ENCODE assay signal across 7 cellular contexts in the genomic region with DNA sequence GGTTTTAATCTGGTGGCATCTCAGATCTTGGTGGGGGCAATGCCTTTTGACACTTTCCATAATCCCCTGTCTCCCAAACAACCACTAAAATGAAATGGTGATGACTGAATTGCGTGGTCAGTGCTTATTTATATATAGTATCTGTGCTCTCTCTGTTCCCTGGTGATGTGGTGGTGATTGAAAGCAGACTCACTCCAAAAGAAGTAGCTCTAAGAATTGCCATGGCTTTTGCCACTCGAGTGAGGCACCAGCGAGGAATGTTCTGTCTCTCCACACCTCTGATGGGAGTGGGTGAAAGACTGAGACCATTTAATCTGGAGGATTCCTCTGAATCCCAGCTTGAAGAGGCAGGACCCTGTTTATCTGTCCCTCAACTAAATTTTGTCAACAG. TPM values are rescaled to one million over a fixed set of nuclear protein-coding genes. Genes with fewer than 3 reads are reported as not detected.
A peak's percentile ranks its signal among the peaks of the same experiment; 100 is the strongest.
DNase-seq lines count a peak whose midpoint lies in the region; ATAC-seq, FAIRE-seq and TF ChIP-seq lines count a peak whose summit lies in the region.

No MANE protein-coding gene starts in this region.

- peaks cover 41% of the 10 kb centered on the region for H3K4me1 ChIP-seq in cardiac muscle cell (ENCODE audit: low read depth)
- H3K4me1 ChIP-seq in stomach smooth muscle (ENCODE audit: control insufficient read depth, insufficient read depth, low read length), result peaks cover 81% of the 10 kb centered on the region

- H3K4me3 Mint-ChIP-seq in activated T-helper 17 cell treated with anti-CD3 and anti-CD28 coated beads, Interleukin-2, amount 50 U/mL, for 72 hours, result peak overlapping the region; percentile 97

- no peaks in the 10 kb centered on the region for H3K27me3 Mint-ChIP-seq in activated T-helper 17 cell treated with anti-CD3 and anti-CD28 coated beads, Interleukin-2, amount 50 U/mL, for 72 hours

- H3K9ac ChIP-seq in stomach smooth muscle (ENCODE audit: low read length in 2 of 2), result peak overlapping the region in 1 of 2 donors; percentile 24

- FAIRE-seq in GM12892 (lab: Jason Lieb, UNC), result no peak

- H3K9me3 ChIP-seq in cardiac muscle cell (ENCODE audit: low read depth), result no peaks in the 10 kb centered on the region
- H3K9me3 ChIP-seq in stomach smooth muscle (ENCODE audit: control insufficient read depth in 2 of 2, low read length in 2 of 2), result no peaks in the 10 kb centered on the region

- peak overlapping the region; percentile 96 for H3K27ac Mint-ChIP-seq in activated T-helper 17 cell treated with anti-CD3 and anti-CD28 coated beads, Interleukin-2, amount 50 U/mL, for 72 hours

- no peak for DNase-seq in HFF-Myc (ENCODE audit: extremely low read depth, low read depth)
- DNase-seq in cardiac muscle cell (ENCODE audit: low read depth in 1 of 2, low spot score in 1 of 2), result peak; percentile 69 to 86
- DNase-seq in GM12892 (ENCODE audit: insufficient read length), result no peak
- no peak for DNase-seq in LoVo (ENCODE audit: low spot score)
- DNase-seq in medulla oblongata (ENCODE audit: extremely low spot score), result no peak

- no peak for ATAC-seq in activated T-helper 17 cell treated with anti-CD3 and anti-CD28 coated beads, Interleukin-2, amount 50 U/mL, for 72 hours (replicated peaks)

- no peaks in the 10 kb centered on the region for H3K9me3 Mint-ChIP-seq in activated T-helper 17 cell treated with anti-CD3 and anti-CD28 coated beads, Interleukin-2, amount 50 U/mL, for 72 hours

- peaks cover 27% of the 10 kb centered on the region for H3K36me3 ChIP-seq in cardiac muscle cell
- no peaks in the 10 kb centered on the region for H3K36me3 ChIP-seq in stomach smooth muscle (ENCODE audit: control insufficient read depth in 2 of 2, insufficient read depth in 2 of 2, low read length in 2 of 2)

- H3K4me1 Mint-ChIP-seq in activated T-helper 17 cell treated with anti-CD3 and anti-CD28 coated beads, Interleukin-2, amount 50 U/mL, for 72 hours, result peaks cover 55% of the 10 kb centered on the region

- H3K27me3 ChIP-seq in cardiac muscle cell, result no peaks in the 10 kb centered on the region
- no peaks in the 10 kb centered on the region for H3K27me3 ChIP-seq in stomach smooth muscle (ENCODE audit: control insufficient read depth in 1 of 2, insufficient read depth in 2 of 2, low read length in 2 of 2)

- peak overlapping the region; percentile 91 for H3K27ac ChIP-seq in cardiac muscle cell
- peak overlapping the region; percentile 76 for H3K27ac ChIP-seq in stomach smooth muscle (ENCODE audit: low read length)

- TF ChIP-seq CTCF in HFF-Myc (IDR thresholded peaks at IDR 0.05; ENCODE audit: low read depth, low read length, missing control alignments), result no peak
- no peak for TF ChIP-seq CTCF in cardiac muscle cell (IDR thresholded peaks at IDR 0.05; ENCODE audit: low read depth, low read length)

- H3K4me3 ChIP-seq in HFF-Myc (replicated peaks; ENCODE audit: low read depth, low read length) (peak overlapping the region; percentile 69), cardiac muscle cell (peak overlapping the region; percentile 59), stomach smooth muscle (ENCODE audit: low read length in 2 of 2) (peak overlapping the region; percentile 48 to 57)

- TF ChIP-seq POLR2A in GM12892 (IDR thresholded peaks at IDR 0.05; ENCODE audit: low read depth, low read length), result no peak

- H3K36me3 Mint-ChIP-seq in activated T-helper 17 cell treated with anti-CD3 and anti-CD28 coated beads, Interleukin-2, amount 50 U/mL, for 72 hours (ENCODE audit: low read depth), result peaks cover 89% of the 10 kb centered on the region

RNA-seq across cellular contexts. Expression of a gene that starts 2.8 kb away (rescaled TPM):
- total RNA-seq in activated T-helper 17 cell treated with anti-CD3 and anti-CD28 coated beads, Interleukin-2, amount 50 U/mL, for 72 hours, result 100 to 1,000 TPM in 1 of 2 donors, 10 to 100 TPM in 1; 43.2 to 107 TPM
- 75.8 and 82.1 TPM in 2 replicates for total RNA-seq in cardiac muscle cell
- 64.1 and 99.5 TPM in 2 replicates for polyA plus RNA-seq in cardiac muscle cell
- 59.6 TPM for polyA plus RNA-seq in GM12892 (2012; ENCODE audit: missing spikeins)

Comparison
In these comparisons a context has a peak if more than half of its experiments do, and no peak if none do; other contexts are left out.
1. DNase-seq: peak in cardiac muscle cell (2 of 2); none in HFF-Myc (single experiment), GM12892 (single experiment), LoVo (single experiment) and medulla oblongata (single experiment).
2. Peak in every context shown above with its lines, with median percentiles within 50 percentile points of each other: H3K4me3 ChIP-seq.